ENCODE assay signal across 1 cellular context in the genomic region with DNA sequence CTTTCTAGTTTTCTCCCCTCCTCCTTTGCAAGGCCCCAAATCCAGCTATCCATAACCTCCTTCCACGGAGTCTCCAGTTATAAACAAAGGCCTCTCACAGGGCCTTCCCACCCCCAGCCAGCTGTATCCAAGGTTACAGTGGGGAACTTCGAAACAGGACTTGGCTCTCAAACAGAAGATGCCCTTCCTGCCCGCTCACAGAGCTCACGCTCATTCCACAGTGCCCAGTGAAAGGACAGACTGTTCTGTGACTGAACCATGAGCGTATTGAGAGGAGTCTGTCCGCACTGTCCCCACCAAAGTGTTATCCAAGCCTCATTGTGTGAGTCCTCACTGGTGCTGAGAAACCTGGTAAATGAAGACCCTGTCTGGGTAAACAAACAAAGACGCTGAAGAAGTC.
TF ChIP-seq lines count a peak whose summit lies in the region.

No MANE protein-coding gene starts in this region.

TF ChIP-seq in K562, 482 proteins besides CTCF, POLR2A, EP300 and RAD21:
- TF ChIP-seq NCOR1 (IDR thresholded peaks at IDR 0.05), result no peak
- TF ChIP-seq ZNF318 (IDR thresholded peaks at IDR 0.05; ENCODE audit: borderline replicate concordance in 1 of 2, low read depth in 1 of 2), result no peak
